ENCODE assay signal across 30 cellular contexts in the genomic region with DNA sequence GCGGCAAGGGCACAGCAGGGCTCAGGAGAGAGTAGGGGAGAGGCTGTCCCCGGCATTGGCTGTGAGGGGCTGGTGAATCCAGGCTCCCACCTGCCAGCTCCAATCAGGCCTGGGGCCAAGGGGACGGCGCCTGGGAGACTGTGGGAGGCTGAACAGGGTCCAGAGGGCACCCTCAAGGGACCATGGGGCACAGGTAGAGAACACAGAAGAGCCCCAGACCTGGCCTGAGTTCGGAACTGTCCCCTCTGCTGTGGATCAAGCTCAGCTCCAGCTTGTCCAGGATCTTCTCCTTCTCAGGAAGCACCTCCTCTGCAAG.
"Had no signal": no experiment of that assay in that cellular context is flagged by ENCODE, and none has a peak within 500 bp of the region (broad histone marks: within the 10 kb centered on the region; RNA-seq: fewer than 3 reads in every experiment).

No MANE protein-coding gene starts in this region.

- H3K4me1 ChIP-seq: body of pancreas, breast epithelium had no signal

- ATAC-seq: activated CD4-positive, alpha-beta T cell treated with anti-CD3 and anti-CD28 coated beads for 36 hours; activated CD4-positive, CD25-positive, alpha-beta regulatory T cell treated with anti-CD3 and anti-CD28 coated beads, Interleukin-2, amount 50 U/mL, for 24 hours; activated CD8-positive, alpha-beta T cell treated with anti-CD3 and anti-CD28 coated beads, Interleukin-2, amount 10 ng/mL, durations not matched to agents 7 days and 5 days; activated T-cell treated with anti-CD3 and anti-CD28 coated beads, Interleukin-2, amount 50 U/mL, for 4 hours; body of pancreas; Panc1; WTC11 had no signal

- H3K4me3 ChIP-seq: body of pancreas, breast epithelium, MG63 had no signal

- H3K4me3 Mint-ChIP-seq: activated CD4-positive, alpha-beta T cell treated with anti-CD3 and anti-CD28 coated beads for 36 hours; activated CD4-positive, alpha-beta T cell treated with anti-CD3 and anti-CD28 coated beads, Interleukin-2, amount 10 ng/mL, durations not matched to agents 7 days and 5 days; activated CD8-positive, alpha-beta T cell treated with anti-CD3 and anti-CD28 coated beads, Interleukin-2, amount 10 ng/mL, durations not matched to agents 7 days and 5 days; activated naive CD4-positive, alpha-beta T cell treated with anti-CD3 and anti-CD28 coated beads, Interleukin-2, amount 10 ng/mL, durations not matched to agents 7 days and 5 days; activated naive CD8-positive, alpha-beta T cell; activated T-cell treated with anti-CD3 and anti-CD28 coated beads, Interleukin-2, amount 50 U/mL, for 4 hours; activated T-helper 1 cell treated with anti-CD3 and anti-CD28 coated beads, Interleukin-12 subunit alpha, Interleukin-12 subunit beta, Interleukin-2, Interleukin-4 antibody, amounts not matched to agents 30 ng/mL and 10 ng/mL and 1 ng/mL, durations not matched to agents 14 hours and 24 hours and 36 hours; T-helper 1 cell treated with Interleukin-12 subunit alpha and Interleukin-12 subunit beta and Interleukin-4 antibody, amounts not matched to agents 30 μg/mL and 1 μg/mL, for 36 hours; T-helper 2 cell treated with Interferon-gamma antibody and Interleukin-4, amounts not matched to agents 5 μg/mL and 100 μg/mL, for 36 hours; WTC11 had no signal

- H3K27ac ChIP-seq: body of pancreas, breast epithelium had no signal

- H3K27ac Mint-ChIP-seq: activated CD4-positive, alpha-beta T cell treated with anti-CD3 and anti-CD28 coated beads for 36 hours; activated CD4-positive, alpha-beta T cell treated with anti-CD3 and anti-CD28 coated beads, Interleukin-2, amount 10 ng/mL, durations not matched to agents 7 days and 5 days; activated CD8-positive, alpha-beta T cell treated with anti-CD3 and anti-CD28 coated beads, Interleukin-2, amount 10 ng/mL, durations not matched to agents 7 days and 5 days; activated naive CD4-positive, alpha-beta T cell treated with anti-CD3 and anti-CD28 coated beads, Interleukin-2, amount 10 ng/mL, durations not matched to agents 7 days and 5 days; activated naive CD8-positive, alpha-beta T cell; activated T-helper 1 cell treated with anti-CD3 and anti-CD28 coated beads, Interleukin-12 subunit alpha, Interleukin-12 subunit beta, Interleukin-2, Interleukin-4 antibody, amounts not matched to agents 30 ng/mL and 10 ng/mL and 1 ng/mL, durations not matched to agents 14 hours and 24 hours and 36 hours; T-helper 1 cell treated with Interleukin-12 subunit alpha and Interleukin-12 subunit beta and Interleukin-4 antibody, amounts not matched to agents 30 μg/mL and 1 μg/mL, for 36 hours; T-helper 2 cell treated with Interferon-gamma antibody and Interleukin-4, amounts not matched to agents 5 μg/mL and 100 μg/mL, for 36 hours had no signal

- DNase-seq: activated CD4-positive, alpha-beta T cell treated with anti-CD3 and anti-CD28 coated beads for 36 hours; activated CD4-positive, alpha-beta T cell treated with anti-CD3 and anti-CD28 coated beads, Interleukin-2, amount 10 ng/mL, durations not matched to agents 7 days and 5 days; activated CD4-positive, alpha-beta T cell treated with anti-CD3 and anti-CD28 coated beads, Interleukin-2, amount 50 U/mL, for 48 hours; activated CD8-positive, alpha-beta T cell treated with anti-CD3 and anti-CD28 coated beads, Interleukin-2, amount 10 ng/mL, durations not matched to agents 7 days and 5 days; activated naive CD4-positive, alpha-beta T cell treated with anti-CD3 and anti-CD28 coated beads, Interleukin-2, amount 10 ng/mL, durations not matched to agents 7 days and 5 days; activated T-cell treated with anti-CD3 and anti-CD28 coated beads, Interleukin-2, amount 50 U/mL, for 4 hours; amygdala; caudate nucleus; cerebellar nuclear complex; Kasumi-1; KG1; MG63; NCI-H1048; NCI-H1105 treated with DMSO at 0.1 percent for 48 hours; NCI-H1436; NCI-H1694; NCI-H1930; NCI-H2081 treated with DMSO at 0.1 percent for 48 hours; NCI-H226; NCI-H524 treated with DMSO at 0.1 percent for 48 hours; SIG-M5 had no signal

- H3K27me3 ChIP-seq: body of pancreas, MG63 had no signal

- H3K36me3 ChIP-seq: breast epithelium, MG63 had no signal

- H3K4me1 Mint-ChIP-seq: activated CD4-positive, alpha-beta T cell treated with anti-CD3 and anti-CD28 coated beads for 36 hours; WTC11 had no signal

- H3K36me3 Mint-ChIP-seq: activated naive CD4-positive, alpha-beta T cell treated with anti-CD3 and anti-CD28 coated beads, Interleukin-2, amount 10 ng/mL, durations not matched to agents 7 days and 5 days; activated naive CD8-positive, alpha-beta T cell; WTC11 had no signal
